In the genomic region with DNA sequence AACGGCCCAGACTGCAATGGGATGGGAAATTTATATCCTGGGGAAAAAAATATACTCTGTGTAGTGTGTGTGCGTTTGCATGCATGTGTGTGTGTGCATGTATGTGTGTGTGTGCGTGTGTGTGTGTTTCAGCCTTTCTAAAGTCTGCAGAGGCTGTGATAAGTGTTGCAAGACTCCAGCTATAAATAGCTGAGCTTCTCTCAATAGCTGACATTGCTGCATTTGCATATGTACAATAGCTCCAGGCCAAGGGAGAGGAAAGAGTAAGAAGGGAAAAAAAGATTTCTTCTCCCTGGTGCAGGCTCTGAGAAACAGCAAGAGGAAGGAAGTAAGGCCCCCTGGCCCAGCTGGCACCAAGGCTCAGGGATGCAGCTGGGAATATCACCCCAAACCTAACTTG, we compare ENCODE assay signal across 12 cellular contexts.
DNase-seq lines count a peak whose midpoint lies in the region; ATAC-seq and TF ChIP-seq lines count a peak whose summit lies in the region.
"Had no signal": no experiment of that assay in that cellular context is flagged by ENCODE, and none has a peak within 500 bp of the region (broad histone marks: within the 10 kb centered on the region; RNA-seq: fewer than 3 reads in every experiment).

No MANE protein-coding gene starts in this region.

- no peak overlapping the region for H2BK5ac ChIP-seq in H9 (ENCODE audit: insufficient read length, low read length)

- H3K79me1 ChIP-seq in H9 (ENCODE audit: insufficient read depth, low read depth, low read length, poor library complexity, severe bottlenecking), result no peaks in the 10 kb centered on the region

- H2BK20ac ChIP-seq in H9 (ENCODE audit: low read depth, low read length, poor library complexity, severe bottlenecking), result no peak overlapping the region

- no peak overlapping the region for H2AFZ ChIP-seq in H9 (ENCODE audit: low read length)

- no peak overlapping the region for H2BK120ac ChIP-seq in H9 (ENCODE audit: low read depth, low read length, poor library complexity, severe bottlenecking)

- no peak for TF ChIP-seq CTCF in H9 (conservative IDR thresholded peaks at IDR 0.05)

- peaks cover 10% of the 10 kb centered on the region for H3K9me3 ChIP-seq in H9 (ENCODE audit: control insufficient read depth, low read depth, low read length)
- H3K9me3 ChIP-seq: vagina had no signal

- H3K4me1 Mint-ChIP-seq in H9, result peaks cover 0 to 26% of the 10 kb centered on the region in 2 experiments
- H3K4me1 Mint-ChIP-seq: naive thymus-derived CD8-positive, alpha-beta T cell had no signal

- H3K27ac ChIP-seq in H9 (ENCODE audit: insufficient read length, low read depth, low read length), result no peak overlapping the region
- H3K27ac ChIP-seq: vagina had no signal

- H4K8ac ChIP-seq in H9 (replicated peaks; ENCODE audit: insufficient read length, low read depth, low read length), result no peak overlapping the region

- no peak overlapping the region for H3K9ac ChIP-seq in H9 (ENCODE audit: extremely low read depth, insufficient read length, low read length)

- peak; percentile 7 for DNase-seq in H9
- peak; percentile 92 for DNase-seq in amniotic epithelial cell (ENCODE audit: low read depth)
- DNase-seq in glomerular visceral epithelial cell (ENCODE audit: extremely low spot score), result peak; percentile 71
- no peak for DNase-seq in sciatic nerve (ENCODE audit: low spot score)
- no peak for DNase-seq in posterior vena cava (ENCODE audit: low spot score)
- no peak for DNase-seq in activated CD4-positive, CD25-positive, alpha-beta regulatory T cell treated with anti-CD3 and anti-CD28 coated beads, Interleukin-2, amount 50 U/mL, for 72 hours
- DNase-seq in HCEC 1CT, result no peak
- no peak for DNase-seq in HUDEP-2 (lab: John Stamatoyannopoulos, UW; ENCODE audit: unreplicated experiment in 76 of 76)
- DNase-seq: activated CD4-positive, alpha-beta T cell treated with anti-CD3 and anti-CD28 coated beads, Interleukin-2, amount 50 U/mL, for 48 hours; naive thymus-derived CD8-positive, alpha-beta T cell had no signal

- H2BK15ac ChIP-seq in H9 (ENCODE audit: low read depth, low read length), result no peak overlapping the region

- ATAC-seq in sciatic nerve, result peak; percentile 45
- ATAC-seq: naive thymus-derived CD8-positive, alpha-beta T cell; SK-N-SH treated with all-trans-retinoic acid at 6 μM for 48 hours had no signal

- H3K27me3 Mint-ChIP-seq in H9 (ENCODE audit: low read depth), result peaks cover 16% of the 10 kb centered on the region

- no peak overlapping the region for H3K56ac ChIP-seq in H9 (ENCODE audit: insufficient read length, low read depth, low read length)

- H4K91ac ChIP-seq in H9 (ENCODE audit: insufficient read length, low read depth, low read length), result no peak overlapping the region

- H3K27me3 ChIP-seq in H9 (ENCODE audit: insufficient read depth, low read length), result no peaks in the 10 kb centered on the region
- H3K27me3 ChIP-seq: vagina had no signal

- H3K4me3 Mint-ChIP-seq in H9, result no peak overlapping the region
- H3K4me3 Mint-ChIP-seq: naive thymus-derived CD8-positive, alpha-beta T cell had no signal

- WGBS in H9 (ENCODE audit: extremely low coverage, insufficient read length, low lambda C conversion rate), result no CpG with 5 or more reads among the region's 3 CpGs

- peaks cover 9 to 12% of the 10 kb centered on the region in 2 experiments; a peak in 4 of 5 replicates for H3K9me3 Mint-ChIP-seq in H9

- peaks cover 3% of the 10 kb centered on the region; the same call in 1 of the 2 replicates for H3K4me1 ChIP-seq in H9 (ENCODE audit: insufficient read depth, low read length)
- H3K4me1 ChIP-seq: vagina had no signal

- no peak overlapping the region for H3K14ac ChIP-seq in H9 (ENCODE audit: insufficient read depth, low read length)

- intact Hi-C loops in sciatic nerve (cut with DNase I) (no loop called here), posterior vena cava (cut with DNase I) (no loop called here)

- H4K5ac ChIP-seq in H9 (ENCODE audit: insufficient read length, low read depth, low read length), result no peak overlapping the region

- no peak overlapping the region for H3K4me2 ChIP-seq in H9 (ENCODE audit: insufficient read depth, insufficient read length, low read length)

- H3K27ac Mint-ChIP-seq in H9, result no peak overlapping the region

- no peak overlapping the region for H2BK12ac ChIP-seq in H9 (ENCODE audit: insufficient read length, low read depth, low read length)

- no peak overlapping the region for H3K18ac ChIP-seq in H9 (ENCODE audit: insufficient read length, low read depth, low read length)

- no peak overlapping the region for H3T11ph ChIP-seq in H9 (ENCODE audit: low read length)

- H4K20me1 ChIP-seq in H9 (ENCODE audit: control insufficient read depth, insufficient read depth, insufficient read length), result no peaks in the 10 kb centered on the region

- no peak overlapping the region for H3K23ac ChIP-seq in H9 (ENCODE audit: insufficient read length, low read depth, low read length)

- H3K79me2 ChIP-seq in H9 (ENCODE audit: insufficient read depth, low read length), result no peaks in the 10 kb centered on the region

- no peaks in the 10 kb centered on the region for H3K23me2 ChIP-seq in H9 (ENCODE audit: insufficient read length, low read depth, low read length, poor library complexity, severe bottlenecking)

- H3K36me3 Mint-ChIP-seq in H9 (ENCODE audit: insufficient read depth in 1 of 3, low read depth in 3 of 3), result peaks cover 0 to 8% (median 0%) of the 10 kb centered on the region in 3 experiments; a peak in 3 of 7 replicates

- H2AK5ac ChIP-seq in H9 (ENCODE audit: insufficient read length, low read length), result no peak overlapping the region

- H3K4ac ChIP-seq in H9 (ENCODE audit: low read depth, low read length), result no peak overlapping the region

Comparison
In these comparisons a context has a peak if more than half of its experiments do, and no peak if none do; other contexts are left out.
1. DNase-seq: peak in H9 (single experiment), amniotic epithelial cell (single experiment) and glomerular visceral epithelial cell (single experiment); none in sciatic nerve (single experiment), posterior vena cava (single experiment), activated CD4-positive, CD25-positive, alpha-beta regulatory T cell treated with anti-CD3 and anti-CD28 coated beads, Interleukin-2, amount 50 U/mL, for 72 hours (single experiment), HCEC 1CT (single experiment) and HUDEP-2 (0 of 76).